In genomic region chrX:106731590-106731989, GRCh38 we compare ENCODE assay signal across 24 cellular contexts. TPM values are rescaled to one million over a fixed set of nuclear protein-coding genes. Genes with fewer than 3 reads are reported as not detected.
"Had no signal": no experiment of that assay in that cellular context is flagged by ENCODE, and none has a peak within 500 bp of the region (broad histone marks: within the 10 kb centered on the region; RNA-seq: fewer than 3 reads in every experiment).

No MANE protein-coding gene starts in this region.

- H3K36me3 Mint-ChIP-seq: naive thymus-derived CD8-positive, alpha-beta T cell; stimulated activated effector memory CD8-positive, alpha-beta T cell treated with anti-CD3 and anti-CD28 coated beads, Interleukin-12 subunit alpha, Interleukin-12 subunit beta, amount 100 ng/mL, for 72 hours had no signal

- DNase-seq: cortex of kidney; dorsolateral prefrontal cortex; effector CD8-positive, alpha-beta T cell; heart left ventricle; hypothalamus; mucosa of descending colon; naive thymus-derived CD8-positive, alpha-beta T cell; posterior cingulate gyrus; right cardiac atrium; stimulated activated CD4-positive, alpha-beta T cell treated with anti-CD3 and anti-CD28 coated beads, Interleukin-2, amount 100 ng/mL, for 48 hours; stimulated activated CD8-positive, alpha-beta memory T cell treated with anti-CD3 and anti-CD28 coated beads, Interleukin-4, amount 100 ng/mL, for 48 hours; stimulated activated naive CD8-positive, alpha-beta T cell treated with anti-CD3 and anti-CD28 coated beads, Interleukin-15, Interleukin-2, amounts not matched to agents 100 U/mL and 50 U/mL, for 24 hours; tibial artery; upper lobe of left lung; uterus had no signal

- H3K27ac ChIP-seq: dorsolateral prefrontal cortex, heart left ventricle, suprapubic skin, tibial artery, upper lobe of left lung, uterus had no signal

- H3K4me1 ChIP-seq: upper lobe of left lung, uterus had no signal

- H3K4me1 Mint-ChIP-seq: naive thymus-derived CD8-positive, alpha-beta T cell; neural crest cell; stimulated activated effector memory CD8-positive, alpha-beta T cell treated with anti-CD3 and anti-CD28 coated beads, Interleukin-12 subunit alpha, Interleukin-12 subunit beta, amount 100 ng/mL, for 72 hours had no signal

- H3K4me2 ChIP-seq: smooth muscle cell had no signal

- H3K27ac Mint-ChIP-seq: stimulated activated effector memory CD8-positive, alpha-beta T cell treated with anti-CD3 and anti-CD28 coated beads, Interleukin-12 subunit alpha, Interleukin-12 subunit beta, amount 100 ng/mL, for 72 hours had no signal

- H3K4me3 Mint-ChIP-seq: naive thymus-derived CD8-positive, alpha-beta T cell; neural crest cell; stimulated activated effector memory CD8-positive, alpha-beta T cell treated with anti-CD3 and anti-CD28 coated beads, Interleukin-12 subunit alpha, Interleukin-12 subunit beta, amount 100 ng/mL, for 72 hours had no signal

- H3K9me3 Mint-ChIP-seq: naive thymus-derived CD8-positive, alpha-beta T cell; neural crest cell; stimulated activated effector memory CD8-positive, alpha-beta T cell treated with anti-CD3 and anti-CD28 coated beads, Interleukin-12 subunit alpha, Interleukin-12 subunit beta, amount 100 ng/mL, for 72 hours had no signal

- H3K27me3 ChIP-seq: suprapubic skin had no signal

- ATAC-seq: esophagus mucosa; heart left ventricle; left lobe of liver; mucosa of descending colon; naive thymus-derived CD8-positive, alpha-beta T cell; right cardiac atrium; stimulated activated effector memory CD8-positive, alpha-beta T cell treated with anti-CD3 and anti-CD28 coated beads, Interleukin-12 subunit alpha, Interleukin-12 subunit beta, amount 100 ng/mL, for 72 hours; stimulated activated naive CD8-positive, alpha-beta T cell treated with anti-CD3 and anti-CD28 coated beads, Interleukin-15, Interleukin-2, amounts not matched to agents 100 U/mL and 50 U/mL, for 24 hours had no signal

- H3K9me3 ChIP-seq: heart left ventricle, mucosa of descending colon, suprapubic skin, tibial artery, upper lobe of left lung, uterus had no signal

- H3K4me3 ChIP-seq: dorsolateral prefrontal cortex, heart left ventricle, mucosa of descending colon, smooth muscle cell, suprapubic skin, tibial artery, upper lobe of left lung, uterus had no signal

- H3K36me3 ChIP-seq: heart left ventricle, suprapubic skin, tibial artery, upper lobe of left lung, uterus had no signal

- FAIRE-seq: endometrium, frontal cortex had no signal

RNA-seq across cellular contexts. Expression of gene RNF128, which starts 5.1 kb away (rescaled TPM):
- total RNA-seq: naive thymus-derived CD8-positive, alpha-beta T cell; neural crest cell; osteocyte had no signal
- polyA plus RNA-seq: naive thymus-derived CD8-positive, alpha-beta T cell had no signal
